ENCODE assay signal across 1 cellular context in genomic region chr7:69906309-69906995, GRCh38.
A peak's percentile ranks its signal among the peaks of the same experiment; 100 is the strongest.
TF ChIP-seq lines count a peak whose summit lies in the region.

No MANE protein-coding gene starts in this region.

TF ChIP-seq in HEK293, 187 proteins besides CTCF, POLR2A, EP300 and RAD21 (continued from another document):
- TF ChIP-seq ZNF280C (tag by site-specific recombination; IDR thresholded peaks at IDR 0.05) (no peak), ZNF184 (tag by site-specific recombination; IDR thresholded peaks at IDR 0.05) (no peak), ZBTB7A (tag by site-specific recombination; IDR thresholded peaks at IDR 0.05; ENCODE audit: low read depth) (no peak), ZNF248 (tag by site-specific recombination; IDR thresholded peaks at IDR 0.05) (no peak), GLIS2 (tag by site-specific recombination; IDR thresholded peaks at IDR 0.05) (no peak), OVOL3 (tag by site-specific recombination; IDR thresholded peaks at IDR 0.05) (no peak), ZNF169 (tag by site-specific recombination; IDR thresholded peaks at IDR 0.05) (no peak), ZNF398 (tag by site-specific recombination; IDR thresholded peaks at IDR 0.05) (no peak), FEZF1 (tag by site-specific recombination; IDR thresholded peaks at IDR 0.05) (peak; percentile 66), YY2 (tag by site-specific recombination; IDR thresholded peaks at IDR 0.05) (no peak)
